Comparison of ENCODE assay signal across 26 cellular contexts in genomic region chr6:1022719-1023118, GRCh38.
"Had no signal": no experiment of that assay in that cellular context is flagged by ENCODE, and none has a peak within 500 bp of the region (broad histone marks: within the 10 kb centered on the region; RNA-seq: fewer than 3 reads in every experiment).

No MANE protein-coding gene starts in this region.

- ATAC-seq: effector memory CD8-positive, alpha-beta T cell; esophagus mucosa; foreskin keratinocyte; gastrocnemius medialis; gastroesophageal sphincter had no signal

- H3K27ac Mint-ChIP-seq: dendritic cell treated with granulocyte-macrophage colony-stimulating factor and Interleukin-4, amounts not matched to agents 40 ng/mL and 50 ng/mL, for 4 days; effector memory CD8-positive, alpha-beta T cell; endodermal cell had no signal

- H3K27me3 Mint-ChIP-seq: dendritic cell treated with granulocyte-macrophage colony-stimulating factor and Interleukin-4, amounts not matched to agents 40 ng/mL and 50 ng/mL, for 4 days had no signal

- H3K36me3 ChIP-seq: colonic mucosa, esophagus muscularis mucosa, esophagus squamous epithelium, gastrocnemius medialis, gastroesophageal sphincter had no signal

- H3K27me3 ChIP-seq: colonic mucosa, esophagus muscularis mucosa, esophagus squamous epithelium, foreskin keratinocyte, gastrocnemius medialis, gastroesophageal sphincter had no signal

- DNase-seq: cerebellar nuclear complex; colonic mucosa; cortex of kidney; dermis blood vessel endothelial cell; dorsolateral prefrontal cortex; effector CD4-positive, alpha-beta T cell; effector CD8-positive, alpha-beta T cell; effector memory CD4-positive, alpha-beta T cell; effector memory CD8-positive, alpha-beta T cell; endodermal cell; erythroblast; esophagus squamous epithelium; foreskin fibroblast; foreskin keratinocyte; foreskin melanocyte; gastrocnemius medialis; glutamatergic neuron had no signal

- H3K9me3 ChIP-seq: colonic mucosa, esophagus muscularis mucosa, esophagus squamous epithelium, gastrocnemius medialis, gastroesophageal sphincter had no signal

- H3K4me3 ChIP-seq: colonic mucosa, dorsolateral prefrontal cortex, esophagus muscularis mucosa, esophagus squamous epithelium, gastrocnemius medialis, gastroesophageal sphincter had no signal

- H3K4me1 ChIP-seq: colonic mucosa, foreskin keratinocyte, gastrocnemius medialis had no signal

- H3K27ac ChIP-seq: colonic mucosa, dorsolateral prefrontal cortex, epithelial cell of prostate, esophagus muscularis mucosa, esophagus squamous epithelium, foreskin keratinocyte, gastrocnemius medialis, gastroesophageal sphincter had no signal

- FAIRE-seq: colon, endometrium, endothelial cell of umbilical vein, frontal cortex had no signal

- H3K4me3 Mint-ChIP-seq: dendritic cell treated with granulocyte-macrophage colony-stimulating factor and Interleukin-4, amounts not matched to agents 40 ng/mL and 50 ng/mL, for 4 days; effector memory CD8-positive, alpha-beta T cell; endodermal cell had no signal
